Comparison of ENCODE assay signal across 9 cellular contexts in genomic region chr5:158560170-158560569, GRCh38.
A peak's percentile ranks its signal among the peaks of the same experiment; 100 is the strongest.
DNase-seq lines count a peak whose midpoint lies in the region; ATAC-seq lines count a peak whose summit lies in the region.
"Had no signal": no experiment of that assay in that cellular context is flagged by ENCODE, and none has a peak within 500 bp of the region (broad histone marks: within the 10 kb centered on the region; RNA-seq: fewer than 3 reads in every experiment).

No MANE protein-coding gene starts in this region.

- in situ Hi-C loops in KBM-7 (cut with MboI; ENCODE audit: low pct_unique_long_range_greater_than_20kb, low sequenced_read_pairs), result no loop called here

- ATAC-seq in GM18870 (IDR thresholded peaks at IDR 0.05; ENCODE audit: unreplicated experiment), result peak; percentile 98
- peak; percentile 95 for ATAC-seq in HG02642 (IDR thresholded peaks at IDR 0.05; ENCODE audit: poor library complexity, unreplicated experiment)

- DNase-seq in NCI-H146 treated with DMSO at 0.1 percent for 48 hours (lab: John Stamatoyannopoulos, UW; ENCODE audit: unreplicated experiment) (peak; percentile 1), mucosa of gallbladder (ENCODE audit: low spot score) (peak; percentile 56), NCI-H128 (lab: John Stamatoyannopoulos, UW; ENCODE audit: unreplicated experiment) (no peak), KBM-7 (no peak), ureter (ENCODE audit: low spot score) (no peak), SHP77 treated with DMSO at 0.1 percent for 48 hours (lab: John Stamatoyannopoulos, UW) (no peak)
- DNase-seq: Kasumi-1 had no signal

Comparison
In these comparisons a context has a peak if more than half of its experiments do, and no peak if none do; other contexts are left out.
1. DNase-seq: peak in NCI-H146 treated with DMSO at 0.1 percent for 48 hours (single experiment) and mucosa of gallbladder (single experiment); none in NCI-H128 (single experiment), KBM-7 (single experiment), ureter (single experiment) and SHP77 treated with DMSO at 0.1 percent for 48 hours (single experiment).